34 cellular contexts compared by ENCODE assay signal in genomic region chr4:158586881-158587280, GRCh38.
"Had no signal": no experiment of that assay in that cellular context is flagged by ENCODE, and none has a peak within 500 bp of the region (broad histone marks: within the 10 kb centered on the region; RNA-seq: fewer than 3 reads in every experiment).

No MANE protein-coding gene starts in this region.

- ATAC-seq: activated naive CD4-positive, alpha-beta T cell treated with anti-CD3 and anti-CD28 coated beads, Interleukin-2, amount 50 U/mL, for 72 hours; activated naive CD8-positive, alpha-beta T cell treated with anti-CD3 and anti-CD28 coated beads, Interleukin-2, amount 50 U/mL, for 24 hours; activated T-cell treated with anti-CD3 and anti-CD28 coated beads, Interleukin-2, amount 50 U/mL, for 4 hours; activated T-cell treated with anti-CD3 and anti-CD28 coated beads, Interleukin-2, amount 50 U/mL, for 72 hours; activated T-helper 17 cell treated with anti-CD3 and anti-CD28 coated beads, Interleukin-2, amount 50 U/mL, for 72 hours; body of pancreas had no signal

- H3K27ac Mint-ChIP-seq: activated naive CD4-positive, alpha-beta T cell treated with anti-CD3 and anti-CD28 coated beads for 36 hours; activated naive CD4-positive, alpha-beta T cell treated with anti-CD3 and anti-CD28 coated beads, Interleukin-2, amount 10 ng/mL, durations not matched to agents 7 days and 5 days; activated naive CD4-positive, alpha-beta T cell treated with anti-CD3 and anti-CD28 coated beads, Interleukin-2, amount 50 U/mL, for 24 hours; activated naive CD4-positive, alpha-beta T cell treated with anti-CD3 and anti-CD28 coated beads, Interleukin-2, amount 50 U/mL, for 72 hours; activated naive CD8-positive, alpha-beta T cell; activated naive CD8-positive, alpha-beta T cell treated with anti-CD3 and anti-CD28 coated beads for 36 hours; activated naive CD8-positive, alpha-beta T cell treated with anti-CD3 and anti-CD28 coated beads, Interleukin-2, amount 10 ng/mL, durations not matched to agents 7 days and 5 days; activated naive CD8-positive, alpha-beta T cell treated with anti-CD3 and anti-CD28 coated beads, Interleukin-2, amount 50 U/mL, for 24 hours; activated T-cell treated with anti-CD3 and anti-CD28 coated beads, Interleukin-2, amount 50 U/mL, for 24 hours; activated T-cell treated with anti-CD3 and anti-CD28 coated beads, Interleukin-2, amount 50 U/mL, for 72 hours; activated T-helper 1 cell treated with anti-CD3 and anti-CD28 coated beads, Interleukin-12 subunit alpha, Interleukin-12 subunit beta, Interleukin-2, Interleukin-4 antibody, amounts not matched to agents 30 ng/mL and 10 ng/mL and 1 ng/mL, durations not matched to agents 14 hours and 24 hours and 36 hours; activated T-helper 17 cell treated with anti-CD3 and anti-CD28 coated beads, Interleukin-2, amount 50 U/mL, for 72 hours; activated T-helper 2 cell treated with anti-CD3 and anti-CD28 coated beads, Interferon-gamma antibody, Interleukin-2, Interleukin-4, amounts not matched to agents 10 μg/mL and 5 μg/mL and 100 μg/mL, durations not matched to agents 14 hours and 24 hours and 36 hours had no signal

- DNase-seq: activated effector memory CD4-positive, alpha-beta T cell treated with anti-CD3 and anti-CD28 coated beads, Interleukin-2, amount 50 U/mL, for 16 hours; activated effector memory CD4-positive, alpha-beta T cell treated with Interleukin-2 at 50 U/mL for 16 hours; activated gamma-delta T cell; activated gamma-delta T cell treated with Interleukin-2 at 50 U/mL for 16 hours; activated naive CD4-positive, alpha-beta T cell; activated naive CD4-positive, alpha-beta T cell treated with anti-CD3 and anti-CD28 coated beads for 36 hours; activated naive CD4-positive, alpha-beta T cell treated with anti-CD3 and anti-CD28 coated beads, Interleukin-2, amount 10 ng/mL, durations not matched to agents 7 days and 5 days; activated naive CD4-positive, alpha-beta T cell treated with anti-CD3 and anti-CD28 coated beads, Interleukin-2, amount 50 U/mL, for 16 hours; activated naive CD4-positive, alpha-beta T cell treated with Interleukin-2 at 50 U/mL for 16 hours; activated naive CD8-positive, alpha-beta T cell treated with anti-CD3 and anti-CD28 coated beads for 36 hours; activated naive CD8-positive, alpha-beta T cell treated with anti-CD3 and anti-CD28 coated beads, Interleukin-2, amount 10 ng/mL, durations not matched to agents 7 days and 5 days; activated naive CD8-positive, alpha-beta T cell treated with anti-CD3 and anti-CD28 coated beads, Interleukin-2, amount 50 U/mL, for 24 hours; activated T-cell treated with anti-CD3 and anti-CD28 coated beads, Interleukin-2, amount 50 U/mL, for 24 hours; activated T-cell treated with anti-CD3 and anti-CD28 coated beads, Interleukin-2, amount 50 U/mL, for 4 hours; activated T-cell treated with anti-CD3 and anti-CD28 coated beads, Interleukin-2, amount 50 U/mL, for 48 hours; activated T-cell treated with anti-CD3 and anti-CD28 coated beads, Interleukin-2, amount 50 U/mL, for 72 hours; adrenal gland; amniotic stem cell; amygdala; aorta; body of pancreas; brain microvascular endothelial cell; central memory CD4-positive, alpha-beta T cell; cerebellar nuclear complex had no signal

- H3K4me3 Mint-ChIP-seq: activated naive CD4-positive, alpha-beta T cell treated with anti-CD3 and anti-CD28 coated beads for 36 hours; activated naive CD4-positive, alpha-beta T cell treated with anti-CD3 and anti-CD28 coated beads, Interleukin-2, amount 10 ng/mL, durations not matched to agents 7 days and 5 days; activated naive CD4-positive, alpha-beta T cell treated with anti-CD3 and anti-CD28 coated beads, Interleukin-2, amount 50 U/mL, for 24 hours; activated naive CD8-positive, alpha-beta T cell; activated naive CD8-positive, alpha-beta T cell treated with anti-CD3 and anti-CD28 coated beads for 36 hours; activated naive CD8-positive, alpha-beta T cell treated with anti-CD3 and anti-CD28 coated beads, Interleukin-2, amount 10 ng/mL, durations not matched to agents 7 days and 5 days; activated naive CD8-positive, alpha-beta T cell treated with anti-CD3 and anti-CD28 coated beads, Interleukin-2, amount 50 U/mL, for 24 hours; activated T-cell treated with anti-CD3 and anti-CD28 coated beads, Interleukin-2, amount 50 U/mL, for 24 hours; activated T-cell treated with anti-CD3 and anti-CD28 coated beads, Interleukin-2, amount 50 U/mL, for 4 hours; activated T-cell treated with anti-CD3 and anti-CD28 coated beads, Interleukin-2, amount 50 U/mL, for 72 hours; activated T-helper 1 cell treated with anti-CD3 and anti-CD28 coated beads, Interleukin-12 subunit alpha, Interleukin-12 subunit beta, Interleukin-2, Interleukin-4 antibody, amounts not matched to agents 30 ng/mL and 10 ng/mL and 1 ng/mL, durations not matched to agents 14 hours and 24 hours and 36 hours; activated T-helper 17 cell treated with anti-CD3 and anti-CD28 coated beads, Interleukin-2, amount 50 U/mL, for 72 hours; central memory CD8-positive, alpha-beta T cell had no signal

- H3K36me3 Mint-ChIP-seq: activated naive CD4-positive, alpha-beta T cell treated with anti-CD3 and anti-CD28 coated beads, Interleukin-2, amount 10 ng/mL, durations not matched to agents 7 days and 5 days; activated naive CD4-positive, alpha-beta T cell treated with anti-CD3 and anti-CD28 coated beads, Interleukin-2, amount 50 U/mL, for 24 hours; activated naive CD4-positive, alpha-beta T cell treated with anti-CD3 and anti-CD28 coated beads, Interleukin-2, amount 50 U/mL, for 72 hours; activated naive CD8-positive, alpha-beta T cell; activated naive CD8-positive, alpha-beta T cell treated with anti-CD3 and anti-CD28 coated beads for 36 hours; activated naive CD8-positive, alpha-beta T cell treated with anti-CD3 and anti-CD28 coated beads, Interleukin-2, amount 10 ng/mL, durations not matched to agents 7 days and 5 days; brain had no signal

- H3K9me3 Mint-ChIP-seq: activated naive CD4-positive, alpha-beta T cell treated with anti-CD3 and anti-CD28 coated beads for 36 hours; activated naive CD4-positive, alpha-beta T cell treated with anti-CD3 and anti-CD28 coated beads, Interleukin-2, amount 10 ng/mL, durations not matched to agents 7 days and 5 days; activated naive CD4-positive, alpha-beta T cell treated with anti-CD3 and anti-CD28 coated beads, Interleukin-2, amount 50 U/mL, for 24 hours; activated naive CD4-positive, alpha-beta T cell treated with anti-CD3 and anti-CD28 coated beads, Interleukin-2, amount 50 U/mL, for 72 hours; activated naive CD8-positive, alpha-beta T cell treated with anti-CD3 and anti-CD28 coated beads for 36 hours; activated naive CD8-positive, alpha-beta T cell treated with anti-CD3 and anti-CD28 coated beads, Interleukin-2, amount 10 ng/mL, durations not matched to agents 7 days and 5 days; activated naive CD8-positive, alpha-beta T cell treated with anti-CD3 and anti-CD28 coated beads, Interleukin-2, amount 50 U/mL, for 24 hours; activated T-cell treated with anti-CD3 and anti-CD28 coated beads, Interleukin-2, amount 50 U/mL, for 24 hours; activated T-cell treated with anti-CD3 and anti-CD28 coated beads, Interleukin-2, amount 50 U/mL, for 4 hours; activated T-cell treated with anti-CD3 and anti-CD28 coated beads, Interleukin-2, amount 50 U/mL, for 72 hours; activated T-helper 1 cell treated with anti-CD3 and anti-CD28 coated beads, Interleukin-12 subunit alpha, Interleukin-12 subunit beta, Interleukin-2, Interleukin-4 antibody, amounts not matched to agents 30 ng/mL and 10 ng/mL and 1 ng/mL, durations not matched to agents 14 hours and 24 hours and 36 hours; activated T-helper 17 cell treated with anti-CD3 and anti-CD28 coated beads, Interleukin-2, amount 50 U/mL, for 72 hours; activated T-helper 2 cell treated with anti-CD3 and anti-CD28 coated beads, Interferon-gamma antibody, Interleukin-2, Interleukin-4, amounts not matched to agents 10 μg/mL and 5 μg/mL and 100 μg/mL, durations not matched to agents 14 hours and 24 hours and 36 hours; brain; central memory CD8-positive, alpha-beta T cell had no signal

- FAIRE-seq: astrocyte, bronchial epithelial cell had no signal

- H3K4me1 Mint-ChIP-seq: activated naive CD4-positive, alpha-beta T cell treated with anti-CD3 and anti-CD28 coated beads, Interleukin-2, amount 10 ng/mL, durations not matched to agents 7 days and 5 days; activated naive CD4-positive, alpha-beta T cell treated with anti-CD3 and anti-CD28 coated beads, Interleukin-2, amount 50 U/mL, for 24 hours; activated naive CD8-positive, alpha-beta T cell treated with anti-CD3 and anti-CD28 coated beads for 36 hours; activated naive CD8-positive, alpha-beta T cell treated with anti-CD3 and anti-CD28 coated beads, Interleukin-2, amount 10 ng/mL, durations not matched to agents 7 days and 5 days; activated naive CD8-positive, alpha-beta T cell treated with anti-CD3 and anti-CD28 coated beads, Interleukin-2, amount 50 U/mL, for 24 hours; activated T-helper 17 cell treated with anti-CD3 and anti-CD28 coated beads, Interleukin-2, amount 50 U/mL, for 72 hours; brain; central memory CD8-positive, alpha-beta T cell had no signal
